In genomic region chr2:85257359-85258193, GRCh38 we compare ENCODE assay signal across 1 cellular context.
TF ChIP-seq lines count a peak whose summit lies in the region.

No MANE protein-coding gene starts in this region.

TF ChIP-seq in HepG2, 621 proteins besides CTCF, POLR2A, EP300 and RAD21 (continued from another document):
- TF ChIP-seq ZBTB40 (IDR thresholded peaks at IDR 0.05) (no peak), ZBTB40 (CRISPR knock-in tag; IDR thresholded peaks at IDR 0.05) (no peak), RELA (CRISPR knock-in tag; IDR thresholded peaks at IDR 0.05) (no peak), LRRFIP1 (CRISPR knock-in tag; conservative IDR thresholded peaks at IDR 0.05) (no peak), CENPT (CRISPR knock-in tag; IDR thresholded peaks at IDR 0.05; ENCODE audit: low read depth) (no peak), MLLT10 (CRISPR knock-in tag; IDR thresholded peaks at IDR 0.05) (no peak), TMF1 (CRISPR knock-in tag; IDR thresholded peaks at IDR 0.05; ENCODE audit: low read depth) (no peak), HMGA1 (CRISPR knock-in tag; conservative IDR thresholded peaks at IDR 0.05) (no peak), U2AF2 (IDR thresholded peaks at IDR 0.05; ENCODE audit: low read depth, low read length) (no peak), PCBP1 (IDR thresholded peaks at IDR 0.05; ENCODE audit: borderline replicate concordance, low read depth, low read length) (no peak), YEATS2 (CRISPR knock-in tag; IDR thresholded peaks at IDR 0.05; ENCODE audit: borderline replicate concordance) (no peak), ZNF280B (CRISPR knock-in tag; IDR thresholded peaks at IDR 0.05; ENCODE audit: borderline replicate concordance) (no peak), POLR2G (IDR thresholded peaks at IDR 0.05; ENCODE audit: low read depth, low read length) (no peak), ZNF501 (CRISPR knock-in tag; IDR thresholded peaks at IDR 0.05) (no peak)
